ENCODE assay signal across 8 cellular contexts in the genomic region with DNA sequence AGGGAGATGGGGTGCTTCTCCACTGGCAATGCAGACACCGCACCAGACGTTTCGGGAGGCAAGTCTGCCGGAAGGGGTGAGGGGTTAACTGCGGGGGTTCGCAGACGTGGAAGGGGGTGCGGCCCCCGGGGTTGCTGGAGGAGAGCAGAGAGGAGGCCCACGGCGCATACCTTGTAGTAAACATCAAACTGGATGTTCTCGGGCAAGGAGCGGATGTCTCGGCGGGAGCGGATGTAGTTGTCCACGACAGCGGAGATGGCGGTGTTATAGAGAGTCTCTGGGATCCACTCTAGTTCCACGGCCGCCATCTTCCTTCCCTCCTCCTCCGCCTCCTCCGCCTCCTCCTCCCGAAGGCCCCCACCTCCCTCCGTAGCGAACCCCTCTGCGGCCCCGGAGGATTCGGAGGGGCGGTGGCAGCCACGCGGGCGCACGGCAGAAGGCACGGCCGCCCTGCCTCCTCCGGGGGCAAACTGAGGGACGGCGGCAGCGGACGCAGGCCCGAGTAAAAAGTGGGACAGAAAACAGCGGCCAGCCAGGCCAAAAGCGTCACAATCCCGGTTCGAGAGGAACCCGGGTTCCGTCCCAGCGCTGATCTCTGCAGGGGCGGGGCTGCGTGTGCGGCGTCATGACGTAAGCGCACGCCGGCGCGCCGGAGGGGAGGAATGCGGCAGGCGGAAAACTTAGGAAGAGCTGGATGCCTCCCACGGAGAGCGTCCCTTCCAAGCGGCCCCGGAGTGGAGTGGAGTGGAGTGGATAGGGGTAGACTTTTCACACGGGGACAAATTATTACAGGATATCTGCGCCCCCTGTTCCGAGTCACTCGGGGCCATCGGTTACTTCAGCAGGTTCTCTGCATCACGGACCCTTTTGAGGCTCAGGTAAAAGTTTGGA. TPM values are rescaled to one million over a fixed set of nuclear protein-coding genes. Genes with fewer than 3 reads are reported as not detected.
A peak's percentile ranks its signal among the peaks of the same experiment; 100 is the strongest.
DNase-seq lines count a peak whose midpoint lies in the region; ATAC-seq and TF ChIP-seq lines count a peak whose summit lies in the region.

A gene with protein sequence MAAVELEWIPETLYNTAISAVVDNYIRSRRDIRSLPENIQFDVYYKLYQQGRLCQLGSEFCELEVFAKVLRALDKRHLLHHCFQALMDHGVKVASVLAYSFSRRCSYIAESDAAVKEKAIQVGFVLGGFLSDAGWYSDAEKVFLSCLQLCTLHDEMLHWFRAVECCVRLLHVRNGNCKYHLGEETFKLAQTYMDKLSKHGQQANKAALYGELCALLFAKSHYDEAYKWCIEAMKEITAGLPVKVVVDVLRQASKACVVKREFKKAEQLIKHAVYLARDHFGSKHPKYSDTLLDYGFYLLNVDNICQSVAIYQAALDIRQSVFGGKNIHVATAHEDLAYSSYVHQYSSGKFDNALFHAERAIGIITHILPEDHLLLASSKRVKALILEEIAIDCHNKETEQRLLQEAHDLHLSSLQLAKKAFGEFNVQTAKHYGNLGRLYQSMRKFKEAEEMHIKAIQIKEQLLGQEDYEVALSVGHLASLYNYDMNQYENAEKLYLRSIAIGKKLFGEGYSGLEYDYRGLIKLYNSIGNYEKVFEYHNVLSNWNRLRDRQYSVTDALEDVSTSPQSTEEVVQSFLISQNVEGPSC (minus strand): TSS at position 619 of the 891 bp plus-strand sequence. CDS start 311 bp downstream, at position 308.

- ATAC-seq in GM21825 (IDR thresholded peaks at IDR 0.05; ENCODE audit: unreplicated experiment) = peak; percentile 88
- peak; percentile 90 to 94 for ATAC-seq in natural killer cell treated with Interleukin-12 subunit alpha and Interleukin-12 subunit beta and Interleukin-15 and Interleukin-18, amount 100 ng/mL, for 72 hours
- peak; percentile 88 for ATAC-seq in stimulated activated naive CD8-positive, alpha-beta T cell treated with anti-CD3 and anti-CD28 coated beads, Interleukin-15, Interleukin-2, amounts not matched to agents 100 U/mL and 50 U/mL, for 24 hours

- peak within 1 kb of the TSS; percentile 91 to 95 for H3K27ac Mint-ChIP-seq in natural killer cell treated with Interleukin-12 subunit alpha and Interleukin-12 subunit beta and Interleukin-15 and Interleukin-18, amount 100 ng/mL, for 72 hours

- H3K4me3 ChIP-seq in Karpas-422 (ENCODE audit: low read length) = peak within 1 kb of the TSS; percentile 93

- no peaks in the 10 kb centered on the region for H3K9me2 ChIP-seq in Karpas-422 (replicated peaks; ENCODE audit: insufficient read depth, low read length)

- H3K9me3 Mint-ChIP-seq in natural killer cell treated with Interleukin-12 subunit alpha and Interleukin-12 subunit beta and Interleukin-15 and Interleukin-18, amount 100 ng/mL, for 72 hours = no peaks in the 10 kb centered on the region

- H3K9ac ChIP-seq in Karpas-422 (ENCODE audit: low read length) = peak within 1 kb of the TSS; percentile 99

- peak within 1 kb of the TSS; percentile 97 for H3K4me3 Mint-ChIP-seq in natural killer cell treated with Interleukin-12 subunit alpha and Interleukin-12 subunit beta and Interleukin-15 and Interleukin-18, amount 100 ng/mL, for 72 hours

- H4K20me1 ChIP-seq in Karpas-422 (ENCODE audit: insufficient read depth, low read depth, low read length) = peaks cover 1% of the 10 kb centered on the region; the same call in 1 of the 2 replicates

- peaks cover 30 to 33% of the 10 kb centered on the region in 2 donors for H3K4me1 Mint-ChIP-seq in natural killer cell treated with Interleukin-12 subunit alpha and Interleukin-12 subunit beta and Interleukin-15 and Interleukin-18, amount 100 ng/mL, for 72 hours (ENCODE audit: low read depth in 2 of 2)

- H3K36me3 Mint-ChIP-seq in natural killer cell treated with Interleukin-12 subunit alpha and Interleukin-12 subunit beta and Interleukin-15 and Interleukin-18, amount 100 ng/mL, for 72 hours = peaks cover 6% of the 10 kb centered on the region

- no peaks in the 10 kb centered on the region for H3K9me3 ChIP-seq in Karpas-422 (ENCODE audit: low read length)

- H3K27me3 ChIP-seq in Karpas-422 (ENCODE audit: low read length) = no peaks in the 10 kb centered on the region

- peaks cover 58% of the 10 kb centered on the region for H3K79me2 ChIP-seq in Karpas-422 (ENCODE audit: low read length)

- no peaks in the 10 kb centered on the region for H3K27me3 Mint-ChIP-seq in natural killer cell treated with Interleukin-12 subunit alpha and Interleukin-12 subunit beta and Interleukin-15 and Interleukin-18, amount 100 ng/mL, for 72 hours

- H2AFZ ChIP-seq in Karpas-422 (ENCODE audit: low read length) = peak within 1 kb of the TSS; percentile 87

- CTCF ChIA-PET in RWPE1 (lab: Yijun Ruan, JAX) = interaction anchor here (0.8 to 0.9 kb wide), 2 partner anchors 10 to 74 kb away, joined by 3 to 4 read pairs; a partner anchor contains a TSS

- H3K36me3 ChIP-seq in Karpas-422 (ENCODE audit: insufficient read depth, low read length) = 0 out of 2 replicates have a peak, but pooled peaks cover under 1% of the 10 kb centered on the region

- H3K27ac ChIP-seq in Karpas-422 (ENCODE audit: low read length) (peak within 1 kb of the TSS; percentile 80), RWPE1 (peak within 1 kb of the TSS; percentile 97)

- DNase-seq in DMS79 treated with DMSO at 0.1 percent for 48 hours (lab: John Stamatoyannopoulos, UW) (peak; percentile 50), Karpas-422 (peak; percentile 90), RWPE1 (ENCODE audit: low spot score) (peak; percentile 81), fibroblast of peridontal ligament (ENCODE audit: extremely low read depth) (peak; percentile 85)
- DNase-seq in activated T-helper 9 cell treated with anti-CD3 and anti-CD28 coated beads, Interleukin-2, amount 50 U/mL, for 16 hours (ENCODE audit: low read depth) = peak; percentile 63
- peak; percentile 80 for DNase-seq in natural killer cell treated with Interleukin-12 subunit alpha and Interleukin-12 subunit beta and Interleukin-15 and Interleukin-18, amount 100 ng/mL, for 72 hours (ENCODE audit: low spot score)
- DNase-seq in stimulated activated naive CD8-positive, alpha-beta T cell treated with anti-CD3 and anti-CD28 coated beads, Interleukin-15, Interleukin-2, amounts not matched to agents 100 U/mL and 50 U/mL, for 24 hours = peak; percentile 80

- peak within 1 kb of the TSS; percentile 84 for H3K4me2 ChIP-seq in Karpas-422 (ENCODE audit: low read depth, low read length, poor library complexity, severe bottlenecking)

- peaks cover 18% of the 10 kb centered on the region for H3K4me1 ChIP-seq in Karpas-422 (ENCODE audit: low read length)

- POLR2A ChIA-PET in RWPE1 (lab: Yijun Ruan, JAX; ENCODE audit: low non-redundant PET) = interaction anchor here (0.6 to 1.3 kb wide), 2 partner anchors 30 to 52 kb away, joined by 3 read pairs; no protein-coding TSS in a partner anchor

- TF ChIP-seq CTCF in RWPE1 (conservative IDR thresholded peaks at IDR 0.05; ENCODE audit: low read depth) = no peak

RNA-seq across cellular contexts. Expression of the gene that starts here (rescaled TPM):
- 15.9 and 21.5 TPM in 2 replicates for total RNA-seq in Karpas-422 (2014; rRNA removed; shearing (Covaris generic); ENCODE audit: low replicate concordance)
- 10 to 100 TPM; 24.0 to 29.4 TPM for total RNA-seq in natural killer cell treated with Interleukin-12 subunit alpha and Interleukin-12 subunit beta and Interleukin-15 and Interleukin-18, amount 100 ng/mL, for 72 hours

Comparison
In these comparisons a context has a peak if more than half of its experiments do, and no peak if none do; other contexts are left out.
1. Peak in every context shown above with its lines: DNase-seq, ATAC-seq, H3K4me3 ChIP-seq and H3K27ac ChIP-seq.